Comparison of ENCODE assay signal across 1 cellular context in genomic region chr10:119025336-119025735, GRCh38.
TF ChIP-seq lines count a peak whose summit lies in the region.

No MANE protein-coding gene starts in this region.

TF ChIP-seq in HCT116, 20 proteins besides CTCF, POLR2A, EP300 and RAD21 (continued from another document):
- TF ChIP-seq TCF7L2 (IDR thresholded peaks at IDR 0.05; ENCODE audit: borderline replicate concordance, extremely low read depth, insufficient read depth, insufficient read length) (no peak), SP1 (IDR thresholded peaks at IDR 0.05; ENCODE audit: low read depth) (no peak), CBX3 (IDR thresholded peaks at IDR 0.05; ENCODE audit: low read depth) (no peak)
